ENCODE assay signal across 16 cellular contexts in genomic region chr1:63255153-63255552, GRCh38.
"Had no signal": no experiment of that assay in that cellular context is flagged by ENCODE, and none has a peak within 500 bp of the region (broad histone marks: within the 10 kb centered on the region; RNA-seq: fewer than 3 reads in every experiment).

No MANE protein-coding gene starts in this region.

- ATAC-seq: effector memory CD8-positive, alpha-beta T cell; foreskin keratinocyte; natural killer cell; right cardiac atrium; stimulated activated effector memory CD8-positive, alpha-beta T cell treated with anti-CD3 and anti-CD28 coated beads, Interleukin-12 subunit alpha, Interleukin-12 subunit beta, amount 100 ng/mL, for 72 hours had no signal

- H3K4me1 Mint-ChIP-seq: central memory CD8-positive, alpha-beta T cell; memory B cell; natural killer cell; stimulated activated effector memory CD8-positive, alpha-beta T cell treated with anti-CD3 and anti-CD28 coated beads, Interleukin-12 subunit alpha, Interleukin-12 subunit beta, amount 100 ng/mL, for 72 hours had no signal

- H3K36me3 Mint-ChIP-seq: memory B cell; natural killer cell; stimulated activated effector memory CD8-positive, alpha-beta T cell treated with anti-CD3 and anti-CD28 coated beads, Interleukin-12 subunit alpha, Interleukin-12 subunit beta, amount 100 ng/mL, for 72 hours had no signal

- H3K4me3 Mint-ChIP-seq: central memory CD8-positive, alpha-beta T cell; effector memory CD8-positive, alpha-beta T cell; memory B cell; natural killer cell; stimulated activated effector memory CD8-positive, alpha-beta T cell treated with anti-CD3 and anti-CD28 coated beads, Interleukin-12 subunit alpha, Interleukin-12 subunit beta, amount 100 ng/mL, for 72 hours had no signal

- H3K27me3 ChIP-seq: foreskin keratinocyte, vagina had no signal

- H3K27ac Mint-ChIP-seq: effector memory CD8-positive, alpha-beta T cell; memory B cell; natural killer cell; stimulated activated effector memory CD8-positive, alpha-beta T cell treated with anti-CD3 and anti-CD28 coated beads, Interleukin-12 subunit alpha, Interleukin-12 subunit beta, amount 100 ng/mL, for 72 hours had no signal

- H3K4me3 ChIP-seq: smooth muscle cell, tibial artery, vagina had no signal

- H3K4me1 ChIP-seq: foreskin keratinocyte, tibial artery, vagina had no signal

- H3K9me3 ChIP-seq: tibial artery, vagina had no signal

- H3K36me3 ChIP-seq: tibial artery, vagina had no signal

- H3K27ac ChIP-seq: foreskin keratinocyte, tibial artery, vagina had no signal

- DNase-seq: activated CD4-positive, alpha-beta T cell treated with anti-CD3 and anti-CD28 coated beads for 1 hour; activated CD4-positive, alpha-beta T cell treated with anti-CD3 and anti-CD28 coated beads, Interleukin-2, amount 50 U/mL, for 48 hours; activated gamma-delta T cell; activated T-cell treated with anti-CD3 and anti-CD28 coated beads, Interleukin-2, amount 50 U/mL, for 48 hours; effector memory CD8-positive, alpha-beta T cell; erythroblast; foreskin keratinocyte; natural killer cell; posterior cingulate gyrus; right cardiac atrium; tibial artery had no signal

- H3K9me3 Mint-ChIP-seq: central memory CD8-positive, alpha-beta T cell; effector memory CD8-positive, alpha-beta T cell; memory B cell; natural killer cell; stimulated activated effector memory CD8-positive, alpha-beta T cell treated with anti-CD3 and anti-CD28 coated beads, Interleukin-12 subunit alpha, Interleukin-12 subunit beta, amount 100 ng/mL, for 72 hours had no signal
